In the genomic region with DNA sequence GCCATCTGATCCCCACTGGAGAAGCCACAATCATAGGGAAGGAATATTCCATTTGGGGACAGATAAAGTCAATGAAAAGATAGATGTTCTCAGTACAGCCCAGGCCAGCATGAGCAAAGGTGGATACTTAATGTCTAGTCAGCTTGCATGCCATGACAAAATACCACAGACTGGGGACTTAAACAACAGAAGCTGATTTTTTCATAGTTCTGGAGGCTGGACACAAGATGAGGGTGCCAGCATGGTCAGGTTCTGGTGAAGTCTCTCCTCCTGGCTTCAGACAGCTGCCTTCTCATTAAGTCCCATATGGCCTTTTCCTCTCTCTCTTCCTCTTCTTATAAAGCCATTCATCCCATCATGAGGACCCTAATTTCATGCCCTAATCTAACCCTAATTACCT, we compare ENCODE assay signal across 29 cellular contexts.
"Had no signal": no experiment of that assay in that cellular context is flagged by ENCODE, and none has a peak within 500 bp of the region (broad histone marks: within the 10 kb centered on the region; RNA-seq: fewer than 3 reads in every experiment).

No MANE protein-coding gene starts in this region.

- H3K4me1 ChIP-seq: body of pancreas had no signal

- DNase-seq: activated CD4-positive, alpha-beta memory T cell treated with anti-CD3 and anti-CD28 coated beads for 36 hours; activated CD4-positive, alpha-beta T cell treated with anti-CD3 and anti-CD28 coated beads for 36 hours; activated CD4-positive, alpha-beta T cell treated with anti-CD3 and anti-CD28 coated beads, Interleukin-2, amount 10 ng/mL, durations not matched to agents 24 days and 14 days; activated CD4-positive, CD25-positive, alpha-beta regulatory T cell; activated CD4-positive, CD25-positive, alpha-beta regulatory T cell treated with anti-CD3 and anti-CD28 coated beads, Interleukin-2, amount 50 U/mL, for 72 hours; activated CD8-positive, alpha-beta memory T cell treated with anti-CD3 and anti-CD28 coated beads, Interleukin-2, amount 10 ng/mL, durations not matched to agents 7 days and 5 days; activated CD8-positive, alpha-beta memory T cell treated with anti-CD3 and anti-CD28 coated beads, Interleukin-2, amount 50 U/mL, for 4 hours; activated CD8-positive, alpha-beta T cell treated with anti-CD3 and anti-CD28 coated beads, Interleukin-2, amount 10 ng/mL, durations not matched to agents 7 days and 5 days; activated effector memory CD4-positive, alpha-beta T cell treated with anti-CD3 and anti-CD28 coated beads, Interleukin-2, amount 50 U/mL, for 16 hours; activated naive CD4-positive, alpha-beta T cell treated with anti-CD3 and anti-CD28 coated beads for 36 hours; activated naive CD8-positive, alpha-beta T cell treated with anti-CD3 and anti-CD28 coated beads for 36 hours; activated naive CD8-positive, alpha-beta T cell treated with anti-CD3 and anti-CD28 coated beads, Interleukin-2, amount 50 U/mL, for 24 hours; activated T-cell treated with anti-CD3 and anti-CD28 coated beads, Interleukin-2, amount 50 U/mL, for 1 hour; activated T-cell treated with anti-CD3 and anti-CD28 coated beads, Interleukin-2, amount 50 U/mL, for 48 hours; adrenal gland; amygdala; aorta; body of pancreas; caudate nucleus; cortex of kidney; dermis blood vessel endothelial cell; effector CD4-positive, alpha-beta T cell; effector memory CD8-positive, alpha-beta T cell; esophagus squamous epithelium; foreskin melanocyte; T-helper 1 cell; T-helper 17 cell; T1000 had no signal

- H3K27ac ChIP-seq: adrenal gland, body of pancreas, esophagus squamous epithelium, gastroesophageal sphincter had no signal

- H3K36me3 ChIP-seq: adrenal gland, esophagus squamous epithelium, gastroesophageal sphincter had no signal

- ATAC-seq: activated CD4-positive, alpha-beta T cell treated with anti-CD3 and anti-CD28 coated beads for 36 hours; activated CD8-positive, alpha-beta memory T cell treated with anti-CD3 and anti-CD28 coated beads, Interleukin-2, amount 10 ng/mL, durations not matched to agents 7 days and 5 days; activated CD8-positive, alpha-beta T cell treated with anti-CD3 and anti-CD28 coated beads, Interleukin-2, amount 10 ng/mL, durations not matched to agents 7 days and 5 days; activated naive CD8-positive, alpha-beta T cell treated with anti-CD3 and anti-CD28 coated beads, Interleukin-2, amount 50 U/mL, for 24 hours; body of pancreas; effector memory CD8-positive, alpha-beta T cell; gastroesophageal sphincter; T-helper 17 cell had no signal

- H3K9me3 ChIP-seq: adrenal gland, body of pancreas, esophagus squamous epithelium, gastroesophageal sphincter had no signal

- H3K4me3 ChIP-seq: adrenal gland, body of pancreas, esophagus squamous epithelium, gastroesophageal sphincter had no signal

- H3K27me3 ChIP-seq: adrenal gland, body of pancreas, esophagus squamous epithelium, gastroesophageal sphincter had no signal
